Comparison of ENCODE assay signal across 10 cellular contexts in genomic region chr17:79005063-79005861, GRCh38. TPM values are rescaled to one million over a fixed set of nuclear protein-coding genes. Genes with fewer than 3 reads are reported as not detected.
DNase-seq lines count a peak whose midpoint lies in the region; ATAC-seq, FAIRE-seq and TF ChIP-seq lines count a peak whose summit lies in the region.
"Had no signal": no experiment of that assay in that cellular context is flagged by ENCODE, and none has a peak within 500 bp of the region (broad histone marks: within the 10 kb centered on the region; RNA-seq: fewer than 3 reads in every experiment).

No MANE protein-coding gene starts in this region.

- no peaks in the 10 kb centered on the region for H3K27me3 ChIP-seq in ovary

- TF ChIP-seq POLR2A in ovary (IDR thresholded peaks at IDR 0.05) (no peak), H54 (IDR thresholded peaks at IDR 0.05; ENCODE audit: low read depth, low read length) (no peak)

- H3K27ac ChIP-seq in ovary = no peak overlapping the region

- in situ Hi-C loops in G401 (cut with HindIII; ENCODE audit: low sequenced_read_pairs) = no loop called here

- no peak overlapping the region for H3K4me3 ChIP-seq in ovary

- no peak for TF ChIP-seq EP300 in ovary (IDR thresholded peaks at IDR 0.05)

- no peak for FAIRE-seq in H54 (lab: Jason Lieb, UNC)
- FAIRE-seq: GM12892 had no signal

- H3K36me3 ChIP-seq in ovary = no peaks in the 10 kb centered on the region

- WGBS in ovary, 3 donors = 70 to 78% (median 76%) methylated on average over 12 of the region's 12 CpGs

- no peak for ATAC-seq in HG02852 (IDR thresholded peaks at IDR 0.05; ENCODE audit: unreplicated experiment)
- ATAC-seq in HG02884 (IDR thresholded peaks at IDR 0.05; ENCODE audit: unreplicated experiment) = no peak
- ATAC-seq in HG03354 (IDR thresholded peaks at IDR 0.05; ENCODE audit: poor library complexity, severe bottlenecking, unreplicated experiment) = no peak

- DNase-seq in G401 (ENCODE audit: low spot score) = peak; percentile 96
- DNase-seq in NCI-H2107 (lab: John Stamatoyannopoulos, UW) = peak; percentile 28
- DNase-seq in cerebellar cortex (ENCODE audit: low spot score) = peak; percentile 94
- peak in 4 of 5 donors; percentile 6 to 31 (median 20) for DNase-seq in ovary
- no peak for DNase-seq in H54 (ENCODE audit: insufficient read length, low spot score)
- DNase-seq: SIG-M5 had no signal

- peaks cover 13% of the 10 kb centered on the region for H3K4me1 ChIP-seq in ovary (ENCODE audit: insufficient read depth)

- no peaks in the 10 kb centered on the region for H3K9me3 ChIP-seq in ovary

- intact Hi-C loops in ovary (cut with DNase I) = no loop called here

- TF ChIP-seq CTCF in ovary (IDR thresholded peaks at IDR 0.05) = no peak

RNA-seq across cellular contexts. Expression of gene CANT1, which starts 4.3 kb away (rescaled TPM):
- 66.1 and 80.1 TPM in 2 replicates for total RNA-seq in G401 (2014; rRNA removed; shearing (Covaris generic))
- 10 to 100 TPM; 20.4 to 48.8 (median 34.3) TPM for total RNA-seq in ovary
- polyA plus RNA-seq in ovary = 10 to 100 TPM; 18.6 to 33.8 TPM

RNA-seq across cellular contexts. Expression of gene C1QTNF1, which starts 18.7 kb away (rescaled TPM):
- not detected in 2 replicates for total RNA-seq in G401 (2014; rRNA removed; shearing (Covaris generic))
- total RNA-seq in ovary = 10 to 100 TPM; 41.1 to 85.9 (median 53.5) TPM
- polyA plus RNA-seq in ovary = 10 to 100 TPM; 17.9 to 69.4 TPM

RNA-seq across cellular contexts. Expression of gene LGALS3BP, which starts 25.5 kb away (rescaled TPM):
- 24.1 and 44.7 TPM in 2 replicates for total RNA-seq in G401 (2014; rRNA removed; shearing (Covaris generic))
- 100 to 1,000 TPM; 191 to 584 (median 250) TPM for total RNA-seq in ovary
- 100 to 1,000 TPM; 214 to 251 TPM for polyA plus RNA-seq in ovary

Comparison
In these comparisons a context has a peak if more than half of its experiments do, and no peak if none do; other contexts are left out.
1. RNA of gene C1QTNF1, which starts 18.7 kb away (total RNA-seq): 41.1 to 85.9 TPM in ovary; not detected in G401; every median in the first group is over 10 times any median in the second.